Comparison of ENCODE assay signal across 18 cellular contexts in genomic region chr2:54435827-54436226, GRCh38.
"Had no signal": no experiment of that assay in that cellular context is flagged by ENCODE, and none has a peak within 500 bp of the region (broad histone marks: within the 10 kb centered on the region; RNA-seq: fewer than 3 reads in every experiment).

No MANE protein-coding gene starts in this region.

- DNase-seq: activated CD4-positive, alpha-beta memory T cell treated with anti-CD3 and anti-CD28 coated beads, Interleukin-2, amount 10 ng/mL, durations not matched to agents 7 days and 5 days; activated CD4-positive, alpha-beta T cell treated with anti-CD3 and anti-CD28 coated beads, Interleukin-2, amount 10 ng/mL, durations not matched to agents 24 days and 14 days; activated effector memory CD4-positive, alpha-beta T cell treated with Interleukin-2 at 50 U/mL for 16 hours; activated naive CD4-positive, alpha-beta T cell treated with anti-CD3 and anti-CD28 coated beads for 36 hours; activated naive CD8-positive, alpha-beta T cell treated with anti-CD3 and anti-CD28 coated beads, Interleukin-2, amount 10 ng/mL, durations not matched to agents 7 days and 5 days; activated T-cell treated with anti-CD3 and anti-CD28 coated beads, Interleukin-2, amount 50 U/mL, for 72 hours; amniotic stem cell; cerebellar nuclear complex; hippocampal formation; left cardiac atrium; nephron progenitor cell; sigmoid colon; SK-N-SH; stimulated activated CD4-positive, alpha-beta T cell treated with anti-CD3 and anti-CD28 coated beads, Interleukin-4, amount 100 ng/mL, for 1 hour; stimulated activated naive CD4-positive, alpha-beta T cell treated with Interleukin-2 at 50 U/mL for 16 hours had no signal

- H3K27ac Mint-ChIP-seq: activated CD4-positive, alpha-beta memory T cell treated with anti-CD3 and anti-CD28 coated beads, Interleukin-2, amount 10 ng/mL, durations not matched to agents 7 days and 5 days; activated CD4-positive, alpha-beta T cell treated with anti-CD3 and anti-CD28 coated beads, Interleukin-2, amount 10 ng/mL, durations not matched to agents 24 days and 14 days; activated naive CD4-positive, alpha-beta T cell treated with anti-CD3 and anti-CD28 coated beads for 36 hours; activated naive CD8-positive, alpha-beta T cell treated with anti-CD3 and anti-CD28 coated beads, Interleukin-2, amount 10 ng/mL, durations not matched to agents 7 days and 5 days; activated T-cell treated with anti-CD3 and anti-CD28 coated beads, Interleukin-2, amount 50 U/mL, for 72 hours; nephron progenitor cell had no signal

- H3K27me3 ChIP-seq: sigmoid colon had no signal

- H3K9me3 Mint-ChIP-seq: activated CD4-positive, alpha-beta memory T cell treated with anti-CD3 and anti-CD28 coated beads, Interleukin-2, amount 10 ng/mL, durations not matched to agents 7 days and 5 days; activated CD4-positive, alpha-beta T cell treated with anti-CD3 and anti-CD28 coated beads, Interleukin-2, amount 10 ng/mL, durations not matched to agents 24 days and 14 days; activated naive CD4-positive, alpha-beta T cell treated with anti-CD3 and anti-CD28 coated beads for 36 hours; activated naive CD8-positive, alpha-beta T cell treated with anti-CD3 and anti-CD28 coated beads, Interleukin-2, amount 10 ng/mL, durations not matched to agents 7 days and 5 days; activated T-cell treated with anti-CD3 and anti-CD28 coated beads, Interleukin-2, amount 50 U/mL, for 72 hours; nephron progenitor cell had no signal

- H3K4me1 Mint-ChIP-seq: activated CD4-positive, alpha-beta memory T cell treated with anti-CD3 and anti-CD28 coated beads, Interleukin-2, amount 10 ng/mL, durations not matched to agents 7 days and 5 days; activated CD4-positive, alpha-beta T cell treated with anti-CD3 and anti-CD28 coated beads, Interleukin-2, amount 10 ng/mL, durations not matched to agents 24 days and 14 days; activated naive CD8-positive, alpha-beta T cell treated with anti-CD3 and anti-CD28 coated beads, Interleukin-2, amount 10 ng/mL, durations not matched to agents 7 days and 5 days; nephron progenitor cell had no signal

- ATAC-seq: activated T-cell treated with anti-CD3 and anti-CD28 coated beads, Interleukin-2, amount 50 U/mL, for 72 hours had no signal

- H3K9me3 ChIP-seq: sigmoid colon, SK-N-SH had no signal

- H3K36me3 Mint-ChIP-seq: activated naive CD8-positive, alpha-beta T cell treated with anti-CD3 and anti-CD28 coated beads, Interleukin-2, amount 10 ng/mL, durations not matched to agents 7 days and 5 days had no signal

- H3K36me3 ChIP-seq: sigmoid colon had no signal

- H3K27ac ChIP-seq: epithelial cell of prostate, parathyroid adenoma had no signal

- H3K4me3 ChIP-seq: coronary artery, sigmoid colon had no signal

- H3K27me3 Mint-ChIP-seq: activated CD4-positive, alpha-beta memory T cell treated with anti-CD3 and anti-CD28 coated beads, Interleukin-2, amount 10 ng/mL, durations not matched to agents 7 days and 5 days had no signal

- H3K4me3 Mint-ChIP-seq: activated CD4-positive, alpha-beta memory T cell treated with anti-CD3 and anti-CD28 coated beads, Interleukin-2, amount 10 ng/mL, durations not matched to agents 7 days and 5 days; activated CD4-positive, alpha-beta T cell treated with anti-CD3 and anti-CD28 coated beads, Interleukin-2, amount 10 ng/mL, durations not matched to agents 24 days and 14 days; activated naive CD4-positive, alpha-beta T cell treated with anti-CD3 and anti-CD28 coated beads for 36 hours; activated naive CD8-positive, alpha-beta T cell treated with anti-CD3 and anti-CD28 coated beads, Interleukin-2, amount 10 ng/mL, durations not matched to agents 7 days and 5 days; activated T-cell treated with anti-CD3 and anti-CD28 coated beads, Interleukin-2, amount 50 U/mL, for 72 hours; nephron progenitor cell had no signal
